Comparison of ENCODE assay signal across 14 cellular contexts in the genomic region with DNA sequence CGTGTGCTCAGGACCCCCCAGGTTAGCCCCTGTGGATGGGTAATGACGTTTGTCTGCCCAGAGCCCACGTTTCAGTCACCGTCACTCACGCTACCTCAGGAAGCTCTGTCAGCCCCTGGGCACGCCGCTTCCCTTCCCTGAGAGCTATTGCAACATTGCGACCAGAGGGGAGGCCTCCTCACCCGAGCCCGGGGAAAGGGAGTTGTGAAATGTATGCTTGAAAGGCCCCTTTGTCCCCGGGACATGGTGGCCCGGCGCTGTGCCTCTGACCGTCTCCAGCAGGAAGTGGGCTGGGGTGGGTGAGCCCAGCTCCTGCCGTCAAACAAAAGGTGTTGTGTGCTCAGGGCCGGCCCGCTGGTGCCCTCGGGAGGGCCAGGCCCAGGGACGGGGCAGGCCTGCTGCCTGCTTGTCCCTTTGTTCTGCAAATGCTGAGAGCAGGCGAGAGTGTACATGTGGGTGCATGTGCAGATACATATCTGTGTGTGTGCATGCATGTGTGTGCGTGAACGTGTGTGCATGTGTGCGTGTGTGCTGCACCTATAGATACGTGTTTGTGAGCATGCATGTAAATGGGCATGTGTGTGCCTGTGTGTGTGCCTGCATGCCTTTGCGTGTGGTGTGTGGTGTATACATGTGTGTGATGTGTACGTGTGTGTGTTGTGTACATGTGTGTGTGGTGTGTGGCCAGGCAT.
DNase-seq lines count a peak whose midpoint lies in the region; ATAC-seq and TF ChIP-seq lines count a peak whose summit lies in the region.
"Had no signal": no experiment of that assay in that cellular context is flagged by ENCODE, and none has a peak within 500 bp of the region (broad histone marks: within the 10 kb centered on the region; RNA-seq: fewer than 3 reads in every experiment).

No MANE protein-coding gene starts in this region.

- intact Hi-C loops in stomach (cut with DNase I; ENCODE audit: low total_unique reads), result no loop called here

- no peaks in the 10 kb centered on the region for H3K36me3 ChIP-seq in stomach

- no peak for TF ChIP-seq EP300 in stomach (IDR thresholded peaks at IDR 0.05)

- no peak for TF ChIP-seq CTCF in stomach (IDR thresholded peaks at IDR 0.05)

- no peak overlapping the region for H3K4me3 Mint-ChIP-seq in stimulated activated effector memory CD8-positive, alpha-beta T cell treated with anti-CD3 and anti-CD28 coated beads, Interleukin-12 subunit alpha, Interleukin-12 subunit beta, amount 100 ng/mL, for 72 hours
- H3K4me3 Mint-ChIP-seq: activated CD4-positive, alpha-beta T cell treated with anti-CD3 and anti-CD28 coated beads for 36 hours had no signal

- peaks cover 0 to 12% (median 0%) of the 10 kb centered on the region in 3 donors for H3K27me3 ChIP-seq in stomach

- no peak overlapping the region for H3K4me3 ChIP-seq in stomach
- H3K4me3 ChIP-seq: SK-N-MC had no signal

- peaks cover 0 to 10% (median 4%) of the 10 kb centered on the region in 4 donors for H3K4me1 ChIP-seq in stomach

- H3K9me3 ChIP-seq in stomach, result no peaks in the 10 kb centered on the region

- H3K9me3 Mint-ChIP-seq in stimulated activated effector memory CD8-positive, alpha-beta T cell treated with anti-CD3 and anti-CD28 coated beads, Interleukin-12 subunit alpha, Interleukin-12 subunit beta, amount 100 ng/mL, for 72 hours, result no peaks in the 10 kb centered on the region

- DNase-seq in HuH-7 (ENCODE audit: low spot score) (peak; percentile 87), astrocyte of the hippocampus (ENCODE audit: low read depth, low spot score) (peak; percentile 17), left kidney (ENCODE audit: low read depth, low spot score) (peak; percentile 50), stomach (peak; percentile 31), NCI-H82 (lab: John Stamatoyannopoulos, UW) (no peak)
- no peak for DNase-seq in stimulated activated effector memory CD8-positive, alpha-beta T cell treated with anti-CD3 and anti-CD28 coated beads, Interleukin-12 subunit alpha, Interleukin-12 subunit beta, amount 100 ng/mL, for 72 hours (ENCODE audit: low spot score in 2 of 2)
- DNase-seq: activated CD4-positive, alpha-beta T cell treated with anti-CD3 and anti-CD28 coated beads for 36 hours; activated effector memory CD4-positive, alpha-beta T cell treated with anti-CD3 and anti-CD28 coated beads, Interleukin-2, amount 50 U/mL, for 16 hours; HCEC 1CT; Kasumi-1; NCI-H510A had no signal

- H3K27ac Mint-ChIP-seq in stimulated activated effector memory CD8-positive, alpha-beta T cell treated with anti-CD3 and anti-CD28 coated beads, Interleukin-12 subunit alpha, Interleukin-12 subunit beta, amount 100 ng/mL, for 72 hours, result no peak overlapping the region
- H3K27ac Mint-ChIP-seq: activated CD4-positive, alpha-beta T cell treated with anti-CD3 and anti-CD28 coated beads for 36 hours had no signal

- WGBS in stomach, 5 donors, result 34 to 50% (median 43%) methylated on average over 14 to 26 of the region's 26 CpGs

- no peak for ATAC-seq in stimulated activated effector memory CD8-positive, alpha-beta T cell treated with anti-CD3 and anti-CD28 coated beads, Interleukin-12 subunit alpha, Interleukin-12 subunit beta, amount 100 ng/mL, for 72 hours
- no peak for ATAC-seq in GM18511 (IDR thresholded peaks at IDR 0.05; ENCODE audit: unreplicated experiment)
- ATAC-seq in GM21381 (IDR thresholded peaks at IDR 0.05; ENCODE audit: unreplicated experiment), result no peak
- ATAC-seq: activated CD4-positive, alpha-beta T cell treated with anti-CD3 and anti-CD28 coated beads for 36 hours had no signal

- peak overlapping the region in 2 of 5 donors; percentile 8 to 47 for H3K27ac ChIP-seq in stomach
- H3K27ac ChIP-seq: SK-N-MC had no signal

- TF ChIP-seq POLR2A in stomach (IDR thresholded peaks at IDR 0.05), result no peak

- no peaks in the 10 kb centered on the region for H3K4me1 Mint-ChIP-seq in stimulated activated effector memory CD8-positive, alpha-beta T cell treated with anti-CD3 and anti-CD28 coated beads, Interleukin-12 subunit alpha, Interleukin-12 subunit beta, amount 100 ng/mL, for 72 hours
- H3K4me1 Mint-ChIP-seq: activated CD4-positive, alpha-beta T cell treated with anti-CD3 and anti-CD28 coated beads for 36 hours had no signal

- no peaks in the 10 kb centered on the region for H3K36me3 Mint-ChIP-seq in stimulated activated effector memory CD8-positive, alpha-beta T cell treated with anti-CD3 and anti-CD28 coated beads, Interleukin-12 subunit alpha, Interleukin-12 subunit beta, amount 100 ng/mL, for 72 hours

Comparison
In these comparisons a context has a peak if more than half of its experiments do, and no peak if none do; other contexts are left out.
1. DNase-seq: peak in HuH-7 (single experiment), astrocyte of the hippocampus (single experiment), left kidney (single experiment) and stomach (single experiment); none in stimulated activated effector memory CD8-positive, alpha-beta T cell treated with anti-CD3 and anti-CD28 coated beads, Interleukin-12 subunit alpha, Interleukin-12 subunit beta, amount 100 ng/mL, for 72 hours (0 of 2) and NCI-H82 (single experiment).